Comparison of ENCODE assay signal across 9 cellular contexts in the genomic region with DNA sequence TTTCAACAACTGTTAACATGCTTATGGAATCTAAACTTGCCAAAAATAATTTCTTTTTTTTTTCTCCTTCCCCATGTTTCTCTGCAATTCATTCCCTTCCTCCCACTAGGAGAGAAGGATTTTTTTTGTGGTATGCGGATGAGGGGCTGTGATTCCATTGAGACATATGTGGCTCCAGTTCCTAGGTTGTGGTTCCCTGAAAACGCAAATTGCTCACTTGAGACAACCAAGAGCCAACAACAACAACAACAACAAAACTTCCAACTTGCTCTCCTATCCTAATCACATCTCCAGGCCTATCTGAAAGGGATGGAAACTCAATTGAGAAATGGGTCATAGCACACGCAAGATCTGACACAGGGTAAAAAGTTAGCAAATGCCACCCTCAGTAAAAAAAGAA.
"Had no signal": no experiment of that assay in that cellular context is flagged by ENCODE, and none has a peak within 500 bp of the region (broad histone marks: within the 10 kb centered on the region; RNA-seq: fewer than 3 reads in every experiment).

No MANE protein-coding gene starts in this region.

- H3K36me3 Mint-ChIP-seq: activated CD8-positive, alpha-beta memory T cell treated with anti-CD3 and anti-CD28 coated beads, Interleukin-2, amount 10 ng/mL, durations not matched to agents 7 days and 5 days; activated naive CD8-positive, alpha-beta T cell; naive thymus-derived CD4-positive, alpha-beta T cell had no signal

- H3K4me1 ChIP-seq: prostate gland, stomach had no signal

- H3K4me3 Mint-ChIP-seq: activated CD8-positive, alpha-beta memory T cell treated with anti-CD3 and anti-CD28 coated beads, Interleukin-2, amount 10 ng/mL, durations not matched to agents 7 days and 5 days; activated naive CD8-positive, alpha-beta T cell; activated T-cell treated with anti-CD3 and anti-CD28 coated beads, Interleukin-2, amount 50 U/mL, for 24 hours; naive thymus-derived CD4-positive, alpha-beta T cell had no signal

- H3K27me3 ChIP-seq: stomach, tibial artery had no signal

- H3K9me3 ChIP-seq: lower lobe of right lung, prostate gland, stomach, tibial artery had no signal

- H3K27ac Mint-ChIP-seq: activated CD8-positive, alpha-beta memory T cell treated with anti-CD3 and anti-CD28 coated beads, Interleukin-2, amount 10 ng/mL, durations not matched to agents 7 days and 5 days; activated naive CD8-positive, alpha-beta T cell; activated T-cell treated with anti-CD3 and anti-CD28 coated beads, Interleukin-2, amount 50 U/mL, for 24 hours; naive thymus-derived CD4-positive, alpha-beta T cell had no signal

- H3K4me3 ChIP-seq: coronary artery, lower lobe of right lung, prostate gland, stomach, tibial artery had no signal

- H3K36me3 ChIP-seq: lower lobe of right lung, prostate gland, stomach, tibial artery had no signal

- H3K9me3 Mint-ChIP-seq: activated T-cell treated with anti-CD3 and anti-CD28 coated beads, Interleukin-2, amount 50 U/mL, for 24 hours had no signal

- H3K4me1 Mint-ChIP-seq: activated CD8-positive, alpha-beta memory T cell treated with anti-CD3 and anti-CD28 coated beads, Interleukin-2, amount 10 ng/mL, durations not matched to agents 7 days and 5 days had no signal

- H3K27ac ChIP-seq: coronary artery, lower lobe of right lung, prostate gland, stomach had no signal

- H3K27me3 Mint-ChIP-seq: activated CD8-positive, alpha-beta memory T cell treated with anti-CD3 and anti-CD28 coated beads, Interleukin-2, amount 10 ng/mL, durations not matched to agents 7 days and 5 days; activated naive CD8-positive, alpha-beta T cell; activated T-cell treated with anti-CD3 and anti-CD28 coated beads, Interleukin-2, amount 50 U/mL, for 24 hours had no signal

- ATAC-seq: activated CD8-positive, alpha-beta memory T cell treated with anti-CD3 and anti-CD28 coated beads, Interleukin-2, amount 10 ng/mL, durations not matched to agents 7 days and 5 days had no signal
